16 cellular contexts compared by ENCODE assay signal in genomic region chr12:104951759-104952509, GRCh38. TPM values are rescaled to one million over a fixed set of nuclear protein-coding genes. Genes with fewer than 3 reads are reported as not detected.
DNase-seq lines count a peak whose midpoint lies in the region; ATAC-seq and TF ChIP-seq lines count a peak whose summit lies in the region.
"Had no signal": no experiment of that assay in that cellular context is flagged by ENCODE, and none has a peak within 500 bp of the region (broad histone marks: within the 10 kb centered on the region; RNA-seq: fewer than 3 reads in every experiment).

No MANE protein-coding gene starts in this region.

- H3K9ac ChIP-seq in IMR-90 (ENCODE audit: low read depth, low read length) (no peak overlapping the region), mesenchymal stem cell (ENCODE audit: low read length) (no peak overlapping the region)

- H3K27ac ChIP-seq in IMR-90 (ENCODE audit: insufficient read depth, low read length) (no peak overlapping the region), brain microvascular endothelial cell (no peak overlapping the region), mesenchymal stem cell (ENCODE audit: low read length, poor library complexity, severe bottlenecking) (no peak overlapping the region)
- H3K27ac ChIP-seq: uterus had no signal

- no peak for TF ChIP-seq POLR2A in IMR-90 (IDR thresholded peaks at IDR 0.05; ENCODE audit: low read depth, low read length)

- H2AK9ac ChIP-seq in IMR-90 (replicated peaks; ENCODE audit: low read depth, low read length, poor library complexity) = no peak overlapping the region

- H3K23ac ChIP-seq in IMR-90 (ENCODE audit: low read depth, low read length) (no peak overlapping the region), mesenchymal stem cell (ENCODE audit: low read length in 2 of 2) (no peak overlapping the region)

- no TSS peak for BruUV-seq in IMR-90 (replicated peaks; lab: Mats Ljungman, UMichigan)

- H2BK15ac ChIP-seq in IMR-90 (ENCODE audit: low read depth, low read length) (no peak overlapping the region), mesenchymal stem cell (ENCODE audit: low read depth, poor library complexity, severe bottlenecking) (no peak overlapping the region)

- H3K9me1 ChIP-seq in IMR-90 (ENCODE audit: insufficient read depth, low read length) = no peaks in the 10 kb centered on the region

- H4K20me1 ChIP-seq in IMR-90 (ENCODE audit: insufficient read depth, low read length) = no peaks in the 10 kb centered on the region

- H3K9me3 ChIP-seq in IMR-90 (ENCODE audit: control insufficient read depth, insufficient read depth, low read length) (no peaks in the 10 kb centered on the region), mesenchymal stem cell (ENCODE audit: control insufficient read depth, low read length) (no peaks in the 10 kb centered on the region)
- H3K9me3 ChIP-seq: uterus had no signal

- no peak overlapping the region for H3K14ac ChIP-seq in IMR-90 (replicated peaks; ENCODE audit: low read depth, low read length)
- no peak overlapping the region for H3K14ac ChIP-seq in mesenchymal stem cell (ENCODE audit: low read length in 2 of 2)

- H2BK5ac ChIP-seq in IMR-90 (ENCODE audit: low read depth, low read length, poor library complexity, severe bottlenecking) (no peak overlapping the region), mesenchymal stem cell (ENCODE audit: low read depth, low read length, poor library complexity, severe bottlenecking) (no peak overlapping the region)

- TF ChIP-seq RAD21 in IMR-90 (IDR thresholded peaks at IDR 0.05; ENCODE audit: low read length) = no peak

- H2AFZ ChIP-seq in IMR-90 (replicated peaks; ENCODE audit: low read length, poor library complexity) (no peak overlapping the region), mesenchymal stem cell (ENCODE audit: low read depth, low read length) (no peak overlapping the region)
- H2AFZ ChIP-seq: hepatocyte had no signal

- H4K5ac ChIP-seq in IMR-90 (ENCODE audit: low read depth, low read length) = no peak overlapping the region

- dilution Hi-C loops in IMR-90 (cut with HindIII; ENCODE audit: low sequenced_read_pairs, unreplicated experiment) = no loop called here

- H3K36me3 ChIP-seq in IMR-90 (ENCODE audit: control insufficient read depth, insufficient read depth, low read length) (no peaks in the 10 kb centered on the region), brain microvascular endothelial cell (replicated peaks) (no peaks in the 10 kb centered on the region), mesenchymal stem cell (ENCODE audit: control insufficient read depth in 1 of 2, insufficient read depth in 2 of 2, low read depth in 1 of 2, low read length in 2 of 2) (no peaks in the 10 kb centered on the region)
- H3K36me3 ChIP-seq: uterus had no signal

- H3K4me2 ChIP-seq in IMR-90 (ENCODE audit: low read depth, low read length) (no peak overlapping the region), mesenchymal stem cell (ENCODE audit: low read length, poor library complexity, severe bottlenecking) (no peak overlapping the region)
- H3K4me2 ChIP-seq: hepatocyte had no signal

- no peak overlapping the region for H2BK12ac ChIP-seq in mesenchymal stem cell (ENCODE audit: low read length in 2 of 2)

- no peak overlapping the region for H2AK5ac ChIP-seq in IMR-90 (ENCODE audit: low read depth, low read length)
- no peak overlapping the region for H2AK5ac ChIP-seq in mesenchymal stem cell (ENCODE audit: low read length, severe bottlenecking)

- intact Hi-C loops in IMR-90 (cut with micrococcal nuclease) = no loop called here

- H3K79me1 ChIP-seq in IMR-90 (ENCODE audit: low read depth in 1 of 2, low read length in 2 of 2) (no peaks in the 10 kb centered on the region), mesenchymal stem cell (replicated peaks; ENCODE audit: low read length, poor library complexity, severe bottlenecking) (peaks cover 14% of the 10 kb centered on the region)

- ATAC-seq in IMR-90 (ENCODE audit: low read depth) (peak; percentile 80), HG02610 (IDR thresholded peaks at IDR 0.05; ENCODE audit: unreplicated experiment) (no peak), GM18907 (IDR thresholded peaks at IDR 0.05; ENCODE audit: unreplicated experiment) (no peak)
- ATAC-seq: naive thymus-derived CD4-positive, alpha-beta T cell had no signal

- H4K91ac ChIP-seq in IMR-90 (ENCODE audit: insufficient read depth, low read depth, low read length) (no peak overlapping the region), mesenchymal stem cell (ENCODE audit: low read length) (no peak overlapping the region)

- H3K27me3 ChIP-seq in IMR-90 (ENCODE audit: control insufficient read depth, insufficient read depth, low read length) (peaks cover 28% of the 10 kb centered on the region), brain microvascular endothelial cell (replicated peaks) (no peaks in the 10 kb centered on the region), mesenchymal stem cell (ENCODE audit: control insufficient read depth in 1 of 2, insufficient read depth in 1 of 2, low read length in 2 of 2) (no peaks in the 10 kb centered on the region)
- H3K27me3 ChIP-seq: uterus had no signal

- POLR2A ChIA-PET in IMR-90 (lab: Charles Lee; ENCODE audit: unreplicated experiment) = no interaction called here

- H2BK20ac ChIP-seq in IMR-90 (ENCODE audit: low read depth, low read length) = no peak overlapping the region

- CTCF ChIA-PET in IMR-90 (lab: Yijun Ruan, JAX) = no interaction called here

- H3K4me1 ChIP-seq in IMR-90 (ENCODE audit: control insufficient read depth, insufficient read depth, low read length) = no peaks in the 10 kb centered on the region
- no peaks in the 10 kb centered on the region for H3K4me1 ChIP-seq in mesenchymal stem cell (ENCODE audit: control insufficient read depth, insufficient read depth, low read depth, low read length)

- H3K18ac ChIP-seq in IMR-90 (ENCODE audit: low read depth, low read length) = no peak overlapping the region
- H3K18ac ChIP-seq in mesenchymal stem cell (ENCODE audit: low read depth in 1 of 2, low read length in 2 of 2) = no peak overlapping the region

- no peak overlapping the region for H3K4me3 ChIP-seq in IMR-90 (ENCODE audit: insufficient read depth, low read depth, low read length)
- H3K4me3 ChIP-seq in brain microvascular endothelial cell (ENCODE audit: low read depth, low read length) = no peak overlapping the region
- H3K4me3 ChIP-seq in mesenchymal stem cell (ENCODE audit: insufficient read depth in 1 of 2, low read depth in 1 of 2, low read length in 2 of 2) = no peak overlapping the region
- H3K4me3 ChIP-seq: hepatocyte, uterus had no signal

- no peak overlapping the region for H4K8ac ChIP-seq in IMR-90 (ENCODE audit: low read depth in 2 of 2, low read length in 2 of 2)
- no peak overlapping the region for H4K8ac ChIP-seq in mesenchymal stem cell (ENCODE audit: low read length)

- H3K56ac ChIP-seq in IMR-90 (ENCODE audit: extremely low read depth, insufficient read depth, low read length) = no peak overlapping the region

- in situ Hi-C loops in IMR-90 (cut with MboI; ENCODE audit: low sequenced_read_pairs) (no loop called here), brain microvascular endothelial cell (cut with HindIII; ENCODE audit: low pct_ligation_motif_present, low sequenced_read_pairs) (no loop called here), GM13976 (cut with MboI; ENCODE audit: low sequenced_read_pairs, unreplicated experiment) (no loop called here)

- H2BK120ac ChIP-seq in IMR-90 (ENCODE audit: low read depth, low read length) (no peak overlapping the region), mesenchymal stem cell (ENCODE audit: low read depth, low read length) (no peak overlapping the region)

- peak; percentile 39 for DNase-seq in AG08396 (ENCODE audit: low spot score)
- peak; percentile 69 for DNase-seq in IMR-90
- peak; percentile 59 for DNase-seq in brain microvascular endothelial cell
- DNase-seq in mesenchymal stem cell = peak; percentile 27
- no peak for DNase-seq in GM13976 (ENCODE audit: low spot score)
- no peak for DNase-seq in SW 1271 (lab: John Stamatoyannopoulos, UW)
- DNase-seq: activated B cell treated with CpG ODN at 0.5 μM for 24 hours; anterior cingulate cortex; CD4-positive, alpha-beta memory T cell; naive thymus-derived CD4-positive, alpha-beta T cell; NCI-H1417 treated with DMSO at 0.1 percent for 48 hours; RPMI8226; uterus had no signal

- WGBS in IMR-90 (ENCODE audit: extremely low coverage in 2 of 2, insufficient read length in 1 of 2), 2 experiments = no CpG with 5 or more reads among the region's 5 CpGs
- WGBS in mesenchymal stem cell = 93% methylated on average over 4 of the region's 5 CpGs

- TF ChIP-seq CTCF in IMR-90 (conservative IDR thresholded peaks at IDR 0.05; ENCODE audit: low read depth, low read length) (no peak), brain microvascular endothelial cell (IDR thresholded peaks at IDR 0.05; ENCODE audit: low read depth, low read length, missing control alignments) (no peak), GM13976 (IDR thresholded peaks at IDR 0.05; ENCODE audit: borderline replicate concordance, control extremely low read depth, extremely low read depth, insufficient read depth, missing control alignments) (no peak)

- H3K4ac ChIP-seq in IMR-90 (ENCODE audit: low read depth, low read length) = no peak overlapping the region
- no peak overlapping the region for H3K4ac ChIP-seq in mesenchymal stem cell (ENCODE audit: low read depth in 1 of 2, low read length in 2 of 2)

TF ChIP-seq in IMR-90, 13 proteins besides CTCF, POLR2A, EP300 and RAD21 (continues in another document):
- TF ChIP-seq RFX5 (IDR thresholded peaks at IDR 0.05; ENCODE audit: low read depth, low read length) (no peak), FOS (IDR thresholded peaks at IDR 0.05; ENCODE audit: low read depth, low read length) (no peak), MAZ (IDR thresholded peaks at IDR 0.05; ENCODE audit: borderline replicate concordance, low read depth, low read length) (no peak), USF2 (IDR thresholded peaks at IDR 0.05; ENCODE audit: low read depth, low read length) (no peak)

RNA-seq across cellular contexts. Expression of gene SLC41A2, which starts 6.2 kb away (rescaled TPM):
- total RNA-seq in IMR-90 (2012; rRNA removed) = 6.8 and 14.4 TPM in 2 replicates
- polyA plus RNA-seq in IMR-90 (2012; rRNA removed) = 1.2 and 1.5 TPM in 2 replicates
- polyA plus RNA-seq in IMR-90 (2012; cell fraction: cytosol; rRNA removed) = 0.56 and 1.0 TPM in 2 replicates
- polyA plus RNA-seq in IMR-90 (2012; cell fraction: nucleus; rRNA removed; ENCODE audit: low replicate concordance) = 0.37 and 1.00 TPM in 2 replicates
- 11.9 TPM for polyA plus RNA-seq in mesenchymal stem cell (2013, experiment 1 of 2)
- polyA plus RNA-seq in mesenchymal stem cell (2013, experiment 2 of 2) = 12.1 TPM

RNA-seq across cellular contexts. Expression of gene NOPCHAP1, which starts 34.2 kb away (rescaled TPM):
- total RNA-seq in IMR-90 (2012; rRNA removed) = 5.3 and 5.6 TPM in 2 replicates
- 9.3 and 9.9 TPM in 2 replicates for polyA plus RNA-seq in IMR-90 (2012; rRNA removed)
- polyA plus RNA-seq in IMR-90 (2012; cell fraction: cytosol; rRNA removed) = 2.0 and 2.8 TPM in 2 replicates
- 1.1 and 1.9 TPM in 2 replicates for polyA plus RNA-seq in IMR-90 (2012; cell fraction: nucleus; rRNA removed; ENCODE audit: low replicate concordance)
- 20.3 TPM for polyA plus RNA-seq in mesenchymal stem cell (2013, experiment 1 of 2)
- polyA plus RNA-seq in mesenchymal stem cell (2013, experiment 2 of 2) = 21.5 TPM

Comparison
In these comparisons a context has a peak if more than half of its experiments do, and no peak if none do; other contexts are left out.
1. DNase-seq: peak in AG08396 (single experiment), IMR-90 (single experiment), brain microvascular endothelial cell (single experiment) and mesenchymal stem cell (single experiment); none in GM13976 (single experiment) and SW 1271 (0 of 2).